In the genomic region with DNA sequence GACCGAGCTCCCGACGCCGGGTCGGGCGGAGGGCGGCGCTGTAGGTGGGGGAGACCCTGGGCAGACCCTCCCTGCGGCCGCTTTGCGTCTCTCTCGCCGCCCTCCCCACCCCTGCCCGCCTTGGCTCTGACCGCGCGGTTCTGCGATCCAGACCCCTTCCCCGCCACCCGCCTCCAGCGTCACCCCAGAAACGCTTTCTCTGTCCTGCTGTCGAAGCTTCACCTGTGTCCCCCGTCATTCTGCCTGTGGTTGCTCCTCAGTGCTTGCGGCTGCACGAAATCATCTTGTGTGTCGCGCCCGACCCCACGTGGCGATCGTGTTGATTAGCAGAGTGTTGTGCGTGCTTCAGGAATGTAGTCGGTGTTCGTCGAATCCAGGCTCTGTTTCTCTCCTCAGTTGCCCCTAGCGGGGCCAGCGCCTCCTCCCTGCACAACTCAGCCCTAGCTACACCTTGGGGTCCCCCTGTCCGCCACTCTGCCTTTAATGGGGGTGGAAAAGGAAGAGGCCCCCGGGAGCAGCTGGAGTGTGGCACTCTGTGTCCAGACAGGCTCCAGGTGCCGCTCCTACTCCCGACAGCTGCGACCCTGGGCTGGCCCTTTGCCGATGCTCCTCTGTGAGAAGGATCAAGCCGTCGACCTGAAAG, we compare ENCODE assay signal across 9 cellular contexts. TPM values are rescaled to one million over a fixed set of nuclear protein-coding genes. Genes with fewer than 3 reads are reported as not detected.
DNase-seq lines count a peak whose midpoint lies in the region; ATAC-seq and TF ChIP-seq lines count a peak whose summit lies in the region.
"Had no signal": no experiment of that assay in that cellular context is flagged by ENCODE, and none has a peak within 500 bp of the region (broad histone marks: within the 10 kb centered on the region; RNA-seq: fewer than 3 reads in every experiment).

No MANE protein-coding gene starts in this region.

- peak overlapping the region; percentile 37 to 95 (median 81) for H3K27ac Mint-ChIP-seq in CD14-positive monocyte

- ATAC-seq in GM21528 (IDR thresholded peaks at IDR 0.05; ENCODE audit: low FRiP score, unreplicated experiment) = peak; percentile 7
- peak; percentile 26 to 33 for ATAC-seq in activated CD4-positive, CD25-positive, alpha-beta regulatory T cell treated with anti-CD3 and anti-CD28 coated beads, Interleukin-2, amount 50 U/mL, for 24 hours

- intact Hi-C loops in CD14-positive monocyte (cut with micrococcal nuclease) = loop anchor here (2.0 kb wide), 2 partner anchors 34 to 56 kb away; partner anchors contain the start of gene RNH1 (in 1 of the 2)

- no peaks in the 10 kb centered on the region for H3K36me3 ChIP-seq in kidney epithelial cell (ENCODE audit: control insufficient read depth, insufficient read depth, low read length)

- H3K27me3 Mint-ChIP-seq in CD14-positive monocyte (ENCODE audit: low read depth in 3 of 3) = peaks cover 3 to 7% (median 3%) of the 10 kb centered on the region in 3 donors

- peak overlapping the region; percentile 99 to 100 for H3K4me3 Mint-ChIP-seq in CD14-positive monocyte

- peaks cover 18% of the 10 kb centered on the region for H3K4me1 Mint-ChIP-seq in CD14-positive monocyte

- H3K36me3 Mint-ChIP-seq in CD14-positive monocyte = peaks cover 20 to 34% of the 10 kb centered on the region in 2 donors

- H3K9me3 Mint-ChIP-seq in CD14-positive monocyte = no peaks in the 10 kb centered on the region

- no peaks in the 10 kb centered on the region for H3K27me3 ChIP-seq in kidney epithelial cell (ENCODE audit: control insufficient read depth, insufficient read depth, low read length)

- peak overlapping the region; percentile 93 for H3K4me3 ChIP-seq in kidney epithelial cell (ENCODE audit: low read depth, low read length)

- TF ChIP-seq CTCF in CD14-positive monocyte (IDR thresholded peaks at IDR 0.05) (peak; percentile 18), kidney epithelial cell (IDR thresholded peaks at IDR 0.05; ENCODE audit: insufficient read depth, low read length, poor library complexity, severe bottlenecking) (peak; percentile 11)

- DNase-seq in CD14-positive monocyte (ENCODE audit: low spot score) (no peak), NCI-H1694 (lab: John Stamatoyannopoulos, UW) (peak; percentile 16), kidney epithelial cell (ENCODE audit: low read depth) (peak; percentile 38), NCI-H1436 (lab: John Stamatoyannopoulos, UW) (no peak)
- DNase-seq in central memory CD4-positive, alpha-beta T cell = peak; percentile 86
- DNase-seq in stimulated activated CD4-positive, alpha-beta T cell treated with anti-CD3 and anti-CD28 coated beads, Interleukin-15, amount 100 ng/mL, for 48 hours (ENCODE audit: low read depth in 2 of 2) = peak; percentile 53 to 56

RNA-seq across cellular contexts. Expression of gene PTDSS2, which starts 0.9 kb away (rescaled TPM):
- 10 to 100 TPM in 1 of 2 donors, 1 to 10 TPM in 1; 9.3 to 12.4 TPM for polyA plus RNA-seq in CD14-positive monocyte
- total RNA-seq in kidney epithelial cell = 81.1 and 96.3 TPM in 2 replicates

RNA-seq across cellular contexts. Expression of gene ANO9, which starts 9.1 kb away (rescaled TPM):
- polyA plus RNA-seq in CD14-positive monocyte = under 1 TPM in 1 of 2 donors, not detected in 1; 0.18 TPM
- 18.4 and 19.7 TPM in 2 replicates for total RNA-seq in kidney epithelial cell

RNA-seq across cellular contexts. Expression of gene SIGIRR, which starts 36.1 kb away (rescaled TPM):
- 10 to 100 TPM; 62.8 to 75.4 TPM for polyA plus RNA-seq in CD14-positive monocyte
- 98.4 and 113 TPM in 2 replicates for total RNA-seq in kidney epithelial cell

RNA-seq across cellular contexts. Expression of gene RNH1, which starts 56.1 kb away (rescaled TPM):
- polyA plus RNA-seq in CD14-positive monocyte = 100 to 1,000 TPM; 443 to 445 TPM
- 229 and 251 TPM in 2 replicates for total RNA-seq in kidney epithelial cell

RNA-seq across cellular contexts. Expression of gene PKP3, which starts 56.9 kb away (rescaled TPM):
- polyA plus RNA-seq in CD14-positive monocyte = not detected
- 23.9 and 24.9 TPM in 2 replicates for total RNA-seq in kidney epithelial cell
- total RNA-seq: T-helper 1 cell treated with Interleukin-12 subunit alpha and Interleukin-12 subunit beta and Interleukin-4 antibody, amounts not matched to agents 30 ng/mL and 1 ng/mL, for 36 hours had no signal

Comparison
In these comparisons a context has a peak if more than half of its experiments do, and no peak if none do; other contexts are left out.
1. DNase-seq: peak in NCI-H1694 (single experiment), central memory CD4-positive, alpha-beta T cell (single experiment), kidney epithelial cell (single experiment) and stimulated activated CD4-positive, alpha-beta T cell treated with anti-CD3 and anti-CD28 coated beads, Interleukin-15, amount 100 ng/mL, for 48 hours (2 of 2); none in CD14-positive monocyte (single experiment) and NCI-H1436 (single experiment).